Comparison of ENCODE assay signal across 9 cellular contexts in the genomic region with DNA sequence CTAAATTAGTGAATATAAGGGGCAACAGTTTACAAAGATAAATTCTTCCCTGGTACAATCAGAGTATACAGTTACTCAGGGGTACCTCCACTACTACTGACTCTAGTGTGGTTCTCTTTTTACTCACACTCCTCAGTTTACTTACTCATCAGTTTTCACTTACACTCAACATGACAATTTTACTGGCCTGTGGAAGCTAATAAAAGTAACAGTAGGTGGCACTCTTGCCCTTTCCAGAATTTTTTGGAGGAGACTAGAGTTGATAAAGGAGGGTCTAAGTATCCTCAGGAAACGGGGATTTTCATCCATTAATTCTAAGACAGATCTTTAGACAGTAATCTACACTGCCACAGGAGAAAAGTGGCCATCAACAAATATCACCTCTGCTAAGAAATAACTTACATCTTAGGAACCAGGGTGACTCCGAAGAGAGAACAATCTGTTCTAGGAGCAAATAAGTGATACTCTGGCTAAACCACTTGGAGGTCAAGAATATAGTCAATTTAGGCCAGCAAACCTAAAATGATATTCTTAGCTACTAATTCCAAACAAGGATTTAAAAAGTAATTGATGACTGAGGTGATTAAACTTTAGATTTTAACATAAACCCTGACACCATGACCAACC.
DNase-seq lines count a peak whose midpoint lies in the region; ATAC-seq and TF ChIP-seq lines count a peak whose summit lies in the region.
"Had no signal": no experiment of that assay in that cellular context is flagged by ENCODE, and none has a peak within 500 bp of the region (broad histone marks: within the 10 kb centered on the region; RNA-seq: fewer than 3 reads in every experiment).

No MANE protein-coding gene starts in this region.

- peak; percentile 31 for DNase-seq in stimulated activated CD4-positive, alpha-beta T cell treated with anti-CD3 and anti-CD28 coated beads, Interleukin-4, amount 100 ng/mL, for 24 hours
- DNase-seq in stimulated activated CD4-positive, alpha-beta T cell treated with anti-CD3 and anti-CD28 coated beads, Interleukin-1b, Interleukin-23, amount 100 ng/mL, for 48 hours, result no peak
- DNase-seq in NAMALWA (ENCODE audit: low spot score) (peak; percentile 69), activated B cell treated with CpG ODN at 0.5 μM for 24 hours (no peak), Right ventricle myocardium superior (no peak), psoas muscle (no peak), NCI-H1048 (lab: John Stamatoyannopoulos, UW) (no peak)

- peaks cover 66% of the 10 kb centered on the region for H3K36me3 Mint-ChIP-seq in activated B cell treated with CpG ODN at 0.5 μM for 24 hours (ENCODE audit: low read depth)

- H3K27me3 ChIP-seq in psoas muscle (ENCODE audit: insufficient read depth in 3 of 3, low read length in 2 of 3), result no peaks in the 10 kb centered on the region

- POLR2A ChIA-PET in activated B cell treated with CpG ODN at 0.5 μM for 24 hours (lab: Charles Lee), result interaction anchor here (0.6 to 1.2 kb wide), 2 partner anchors 60 to 250 kb away, joined by 3 to 9 read pairs; no protein-coding TSS in a partner anchor

- H3K4me3 Mint-ChIP-seq in activated B cell treated with CpG ODN at 0.5 μM for 24 hours, result no peak overlapping the region

- peaks cover 10 to 78% of the 10 kb centered on the region in 2 donors for H3K36me3 ChIP-seq in psoas muscle (ENCODE audit: insufficient read depth in 1 of 2, low read depth in 1 of 2)

- ATAC-seq in activated B cell treated with CpG ODN at 0.5 μM for 24 hours (ENCODE audit: low read depth) (peak; percentile 28), Right ventricle myocardium superior (ENCODE audit: poor library complexity) (peak; percentile 81), psoas muscle (peak; percentile 59 to 88 (median 77)), GM21390 (IDR thresholded peaks at IDR 0.05; ENCODE audit: unreplicated experiment) (no peak)

- no peak overlapping the region for H3K4me3 ChIP-seq in psoas muscle

- CTCF ChIA-PET in activated B cell treated with CpG ODN at 0.5 μM for 24 hours (lab: Charles Lee), result interaction anchor here (0.6 to 6.0 kb wide), 15 partner anchors 11 to 426 kb away, joined by 3 to 144 read pairs (median 6); partner anchors contain the start of gene ATL2

- H3K4me1 Mint-ChIP-seq in activated B cell treated with CpG ODN at 0.5 μM for 24 hours, result no peaks in the 10 kb centered on the region

- 39 to 63% (median 56%) methylated on average over 2 of the region's 2 CpGs for WGBS in psoas muscle, 3 donors

- H3K4me1 ChIP-seq in psoas muscle, result peaks cover 8% of the 10 kb centered on the region

- no peaks in the 10 kb centered on the region for H3K27me3 Mint-ChIP-seq in activated B cell treated with CpG ODN at 0.5 μM for 24 hours

- no peak overlapping the region for H3K27ac ChIP-seq in psoas muscle
- H3K27ac ChIP-seq: epithelial cell of prostate had no signal

- intact Hi-C loops in activated B cell treated with CpG ODN at 0.5 μM for 24 hours (cut with micrococcal nuclease) (loop anchor here (1.0 to 5.0 kb wide), 6 partner anchors 61 to 425 kb away; partner anchors contain the start of gene ATL2), Right ventricle myocardium superior (cut with DNase I) (loop anchor here (5.0 kb wide), 1 partner anchor 146 kb away; no protein-coding TSS in a partner anchor), psoas muscle (cut with DNase I) (loop anchor here (5.0 to 10.0 kb wide), 4 partner anchors 129 to 426 kb away; no protein-coding TSS in a partner anchor)

- H3K9me3 Mint-ChIP-seq in activated B cell treated with CpG ODN at 0.5 μM for 24 hours, result no peaks in the 10 kb centered on the region

- no peaks in the 10 kb centered on the region for H3K9me3 ChIP-seq in psoas muscle

- TF ChIP-seq CTCF in activated B cell treated with CpG ODN at 0.5 μM for 24 hours (IDR thresholded peaks at IDR 0.05) (peak; percentile 40), psoas muscle (IDR thresholded peaks at IDR 0.05) (peak; percentile 76)

- no peak overlapping the region for H3K27ac Mint-ChIP-seq in activated B cell treated with CpG ODN at 0.5 μM for 24 hours

Comparison
In these comparisons a context has a peak if more than half of its experiments do, and no peak if none do; other contexts are left out.
1. DNase-seq: peak in stimulated activated CD4-positive, alpha-beta T cell treated with anti-CD3 and anti-CD28 coated beads, Interleukin-4, amount 100 ng/mL, for 24 hours (single experiment) and NAMALWA (single experiment); none in stimulated activated CD4-positive, alpha-beta T cell treated with anti-CD3 and anti-CD28 coated beads, Interleukin-1b, Interleukin-23, amount 100 ng/mL, for 48 hours (single experiment), activated B cell treated with CpG ODN at 0.5 μM for 24 hours (single experiment), Right ventricle myocardium superior (single experiment), psoas muscle (0 of 2) and NCI-H1048 (single experiment).